In genomic region chr11:101369835-101370234, GRCh38 we compare ENCODE assay signal across 23 cellular contexts.
"Had no signal": no experiment of that assay in that cellular context is flagged by ENCODE, and none has a peak within 500 bp of the region (broad histone marks: within the 10 kb centered on the region; RNA-seq: fewer than 3 reads in every experiment).

No MANE protein-coding gene starts in this region.

- H3K27ac Mint-ChIP-seq: dendritic cell treated with granulocyte-macrophage colony-stimulating factor and Interleukin-4, amounts not matched to agents 40 ng/mL and 50 ng/mL, for 4 days; effector memory CD8-positive, alpha-beta T cell; endodermal cell had no signal

- H3K4me1 ChIP-seq: colonic mucosa, esophagus muscularis mucosa, esophagus squamous epithelium, foreskin keratinocyte, gastrocnemius medialis, gastroesophageal sphincter, heart left ventricle, heart right ventricle had no signal

- DNase-seq: colonic mucosa; cortex of kidney; dermis blood vessel endothelial cell; effector CD4-positive, alpha-beta T cell; effector CD8-positive, alpha-beta T cell; effector memory CD4-positive, alpha-beta T cell; effector memory CD8-positive, alpha-beta T cell; endodermal cell; erythroblast; esophagus squamous epithelium; foreskin fibroblast; foreskin keratinocyte; foreskin melanocyte; gastrocnemius medialis; glutamatergic neuron; head of caudate nucleus; heart left ventricle; heart right ventricle had no signal

- H3K4me3 Mint-ChIP-seq: dendritic cell treated with granulocyte-macrophage colony-stimulating factor and Interleukin-4, amounts not matched to agents 40 ng/mL and 50 ng/mL, for 4 days; effector memory CD8-positive, alpha-beta T cell; endodermal cell had no signal

- H3K27me3 ChIP-seq: colonic mucosa, esophagus muscularis mucosa, esophagus squamous epithelium, foreskin keratinocyte, gastrocnemius medialis, gastroesophageal sphincter, heart left ventricle, heart right ventricle had no signal

- H3K27ac ChIP-seq: colonic mucosa, coronary artery, epithelial cell of prostate, esophagus muscularis mucosa, esophagus squamous epithelium, foreskin keratinocyte, gastrocnemius medialis, gastroesophageal sphincter, heart left ventricle, heart right ventricle had no signal

- H3K36me3 ChIP-seq: colonic mucosa, esophagus muscularis mucosa, esophagus squamous epithelium, gastrocnemius medialis, gastroesophageal sphincter, heart left ventricle, heart right ventricle had no signal

- H3K4me1 Mint-ChIP-seq: endodermal cell had no signal

- H3K27me3 Mint-ChIP-seq: dendritic cell treated with granulocyte-macrophage colony-stimulating factor and Interleukin-4, amounts not matched to agents 40 ng/mL and 50 ng/mL, for 4 days; effector memory CD8-positive, alpha-beta T cell had no signal

- H3K4me3 ChIP-seq: colonic mucosa, coronary artery, esophagus muscularis mucosa, esophagus squamous epithelium, gastrocnemius medialis, gastroesophageal sphincter, heart left ventricle, heart right ventricle had no signal

- H3K9me3 ChIP-seq: colonic mucosa, esophagus squamous epithelium, gastrocnemius medialis had no signal
